ENCODE assay signal across 11 cellular contexts in genomic region chr22:29784451-29785361, GRCh38. TPM values are rescaled to one million over a fixed set of nuclear protein-coding genes. Genes with fewer than 3 reads are reported as not detected.
DNase-seq lines count a peak whose midpoint lies in the region; ATAC-seq and TF ChIP-seq lines count a peak whose summit lies in the region.
"Had no signal": no experiment of that assay in that cellular context is flagged by ENCODE, and none has a peak within 500 bp of the region (broad histone marks: within the 10 kb centered on the region; RNA-seq: fewer than 3 reads in every experiment).

No MANE protein-coding gene starts in this region.

- H4K20me1 ChIP-seq in BLaER1 treated with 17β-estradiol and CSF1 and Interleukin-3, amounts not matched to agents 10 nM and 100 nM, result peaks cover 0 to 25% (median 0%) of the 10 kb centered on the region in 11 experiments; a peak in 3 of 22 replicates

- no peaks in the 10 kb centered on the region for H3K9me3 ChIP-seq in BLaER1 treated with 17β-estradiol and CSF1 and Interleukin-3, amounts not matched to agents 10 nM and 100 nM (replicated peaks in 1 of 11)
- no peaks in the 10 kb centered on the region for H3K9me3 ChIP-seq in prostate gland
- H3K9me3 ChIP-seq in ascending aorta, result no peaks in the 10 kb centered on the region

- peaks cover 7% of the 10 kb centered on the region for H3K36me3 Mint-ChIP-seq in central memory CD8-positive, alpha-beta T cell (ENCODE audit: insufficient read depth)
- H3K36me3 Mint-ChIP-seq in activated T-helper 17 cell treated with anti-CD3 and anti-CD28 coated beads, Interleukin-2, amount 50 U/mL, for 72 hours (ENCODE audit: low read depth), result peaks cover 19% of the 10 kb centered on the region

- DNase-seq in central memory CD8-positive, alpha-beta T cell (ENCODE audit: low spot score in 2 of 2), result no peak
- DNase-seq in hypothalamus (lab: John Stamatoyannopoulos, UW) (peak in 41 of 51 donors; percentile 8 to 74 (median 48)), prostate gland (ENCODE audit: low spot score) (no peak), ascending aorta (ENCODE audit: low spot score in 2 of 2) (no peak)
- DNase-seq: activated naive CD4-positive, alpha-beta T cell; NCI-H2029 treated with DMSO at 0.1 percent for 48 hours; stimulated activated CD4-positive, alpha-beta T cell treated with anti-CD3 and anti-CD28 coated beads, Interleukin-4, amount 100 ng/mL, for 24 hours had no signal

- H3K9ac ChIP-seq in BLaER1 treated with 17β-estradiol and CSF1 and Interleukin-3, amounts not matched to agents 10 nM and 100 nM, result peak overlapping the region in 2 of 11 experiments; percentile 2 to 6; a peak in 1 of 22 replicates

- peaks cover 24 to 33% (median 31%) of the 10 kb centered on the region in 11 experiments for H3K36me3 ChIP-seq in BLaER1 treated with 17β-estradiol and CSF1 and Interleukin-3, amounts not matched to agents 10 nM and 100 nM
- H3K36me3 ChIP-seq in prostate gland (peaks cover 0 to 13% of the 10 kb centered on the region in 2 donors), ascending aorta (peaks cover 12 to 19% of the 10 kb centered on the region in 2 donors)

- H3K27ac ChIP-seq in BLaER1 treated with 17β-estradiol and CSF1 and Interleukin-3, amounts not matched to agents 10 nM and 100 nM, result peak overlapping the region in 2 of 11 experiments; percentile 35 to 36; a peak in 1 of 22 replicates
- H3K27ac ChIP-seq in prostate gland (peak overlapping the region; percentile 43 to 53), ascending aorta (no peak overlapping the region)

- H3K27me3 Mint-ChIP-seq in central memory CD8-positive, alpha-beta T cell, result no peaks in the 10 kb centered on the region
- no peaks in the 10 kb centered on the region for H3K27me3 Mint-ChIP-seq in activated T-helper 17 cell treated with anti-CD3 and anti-CD28 coated beads, Interleukin-2, amount 50 U/mL, for 72 hours

- no peaks in the 10 kb centered on the region for H3K4me1 Mint-ChIP-seq in central memory CD8-positive, alpha-beta T cell
- no peaks in the 10 kb centered on the region for H3K4me1 Mint-ChIP-seq in activated T-helper 17 cell treated with anti-CD3 and anti-CD28 coated beads, Interleukin-2, amount 50 U/mL, for 72 hours

- no peak for ATAC-seq in central memory CD8-positive, alpha-beta T cell (replicated peaks; ENCODE audit: extremely low read depth, poor library complexity, severe bottlenecking)
- ATAC-seq in HG02759 (IDR thresholded peaks at IDR 0.05; ENCODE audit: unreplicated experiment), result no peak
- ATAC-seq in activated T-helper 17 cell treated with anti-CD3 and anti-CD28 coated beads, Interleukin-2, amount 50 U/mL, for 72 hours (replicated peaks), result no peak
- no peak for ATAC-seq in GM18909 (IDR thresholded peaks at IDR 0.05; ENCODE audit: poor library complexity, unreplicated experiment)

- TF ChIP-seq POLR2A in prostate gland (IDR thresholded peaks at IDR 0.05), result no peak

- H3K27ac Mint-ChIP-seq in central memory CD8-positive, alpha-beta T cell (ENCODE audit: low read depth), result peak overlapping the region; percentile 16
- no peak overlapping the region for H3K27ac Mint-ChIP-seq in activated T-helper 17 cell treated with anti-CD3 and anti-CD28 coated beads, Interleukin-2, amount 50 U/mL, for 72 hours

- peaks cover 11 to 34% (median 24%) of the 10 kb centered on the region in 10 experiments for H3K4me1 ChIP-seq in BLaER1 treated with 17β-estradiol and CSF1 and Interleukin-3, amounts not matched to agents 10 nM and 100 nM
- H3K4me1 ChIP-seq in prostate gland (replicated peaks) (peaks cover 8% of the 10 kb centered on the region), ascending aorta (peaks cover 3 to 6% of the 10 kb centered on the region in 2 donors)

- no peak overlapping the region for H3K4me3 Mint-ChIP-seq in central memory CD8-positive, alpha-beta T cell
- H3K4me3 Mint-ChIP-seq in activated T-helper 17 cell treated with anti-CD3 and anti-CD28 coated beads, Interleukin-2, amount 50 U/mL, for 72 hours, result no peak overlapping the region

- no peaks in the 10 kb centered on the region for H3K9me3 Mint-ChIP-seq in central memory CD8-positive, alpha-beta T cell
- H3K9me3 Mint-ChIP-seq in activated T-helper 17 cell treated with anti-CD3 and anti-CD28 coated beads, Interleukin-2, amount 50 U/mL, for 72 hours, result no peaks in the 10 kb centered on the region

- H3K4me2 ChIP-seq in BLaER1 treated with 17β-estradiol and CSF1 and Interleukin-3, amounts not matched to agents 10 nM and 100 nM, result peak overlapping the region in 10 of 11 experiments; percentile 36 to 75 (median 60); a peak in 20 of 22 replicates

- TF ChIP-seq CTCF in prostate gland (IDR thresholded peaks at IDR 0.05) (no peak), ascending aorta (IDR thresholded peaks at IDR 0.05) (no peak)

- 24% methylated on average over 9 of the region's 9 CpGs for WGBS in prostate gland

- H3K4me3 ChIP-seq in BLaER1 treated with 17β-estradiol and CSF1 and Interleukin-3, amounts not matched to agents 10 nM and 100 nM, result no peak overlapping the region
- H3K4me3 ChIP-seq in prostate gland (no peak overlapping the region), ascending aorta (no peak overlapping the region)

- no peaks in the 10 kb centered on the region for H3K27me3 ChIP-seq in BLaER1 treated with 17β-estradiol and CSF1 and Interleukin-3, amounts not matched to agents 10 nM and 100 nM
- H3K27me3 ChIP-seq in prostate gland (replicated peaks; ENCODE audit: insufficient read depth), result no peaks in the 10 kb centered on the region
- no peaks in the 10 kb centered on the region for H3K27me3 ChIP-seq in ascending aorta

- intact Hi-C loops in prostate gland (cut with DNase I), result no loop called here
- intact Hi-C loops in ascending aorta (cut with DNase I), result no loop called here

RNA-seq across cellular contexts. Expression of gene UQCR10, which starts 17.5 kb away (rescaled TPM):
- total RNA-seq in prostate gland (100 to 1,000 TPM in 1 of 2 donors, 10 to 100 TPM in 1; 92.8 to 124 TPM), ascending aorta (66.8 TPM)
- 100 to 1,000 TPM in 1 of 2 donors, 10 to 100 TPM in 1; 62.8 to 106 TPM for total RNA-seq in activated T-helper 17 cell treated with anti-CD3 and anti-CD28 coated beads, Interleukin-2, amount 50 U/mL, for 72 hours

RNA-seq across cellular contexts. Expression of gene ZMAT5, which starts 17.9 kb away (rescaled TPM):
- total RNA-seq in prostate gland (10 to 100 TPM; 32.9 to 33.5 TPM), ascending aorta (59.3 TPM)
- 10 to 100 TPM; 17.8 to 29.7 TPM for total RNA-seq in activated T-helper 17 cell treated with anti-CD3 and anti-CD28 coated beads, Interleukin-2, amount 50 U/mL, for 72 hours

RNA-seq across cellular contexts. Expression of gene ASCC2, which starts 53.4 kb away (rescaled TPM):
- total RNA-seq in prostate gland (10 to 100 TPM; 42.5 to 82.6 TPM), ascending aorta (24.9 TPM)
- total RNA-seq in activated T-helper 17 cell treated with anti-CD3 and anti-CD28 coated beads, Interleukin-2, amount 50 U/mL, for 72 hours, result 10 to 100 TPM; 62.0 to 79.4 TPM

Comparison
In these comparisons a context has a peak if more than half of its experiments do, and no peak if none do; other contexts are left out.
1. H3K27ac ChIP-seq: peak in prostate gland (2 of 2); none in ascending aorta (0 of 2).
2. DNase-seq: peak in hypothalamus (41 of 51); none in central memory CD8-positive, alpha-beta T cell (0 of 2), prostate gland (single experiment) and ascending aorta (0 of 2).